9 cellular contexts compared by ENCODE assay signal in genomic region chr12:8687846-8688601, GRCh38. TPM values are rescaled to one million over a fixed set of nuclear protein-coding genes. Genes with fewer than 3 reads are reported as not detected.
DNase-seq lines count a peak whose midpoint lies in the region; ATAC-seq and TF ChIP-seq lines count a peak whose summit lies in the region.
"Had no signal": no experiment of that assay in that cellular context is flagged by ENCODE, and none has a peak within 500 bp of the region (broad histone marks: within the 10 kb centered on the region; RNA-seq: fewer than 3 reads in every experiment).

No MANE protein-coding gene starts in this region.

- no peaks in the 10 kb centered on the region for H3K9me3 ChIP-seq in AG04450 (ENCODE audit: control insufficient read depth, insufficient read depth, low read length)

- H3K27me3 ChIP-seq in AG04450 (ENCODE audit: control insufficient read depth, insufficient read depth, low read length) = peaks cover 3% of the 10 kb centered on the region

- CTCF ChIA-PET in AG04450 (lab: Charles Lee) = interaction anchor here (1.0 to 1.9 kb wide), 6 partner anchors 31 to 203 kb away, joined by 3 to 14 read pairs (median 6); no protein-coding TSS in a partner anchor

- H3K9me3 Mint-ChIP-seq in osteocyte (ENCODE audit: unreplicated experiment) = no peaks in the 10 kb centered on the region
- no peaks in the 10 kb centered on the region for H3K9me3 Mint-ChIP-seq in activated T-cell treated with anti-CD3 and anti-CD28 coated beads, Interleukin-2, amount 50 U/mL, for 4 hours
- H3K9me3 Mint-ChIP-seq in chondrocyte (ENCODE audit: low read depth) = no peaks in the 10 kb centered on the region

- POLR2A ChIA-PET in AG04450 (lab: Yijun Ruan, JAX) = interaction anchor here (0.5 to 0.7 kb wide), 2 partner anchors 43 to 251 kb away, joined by 5 to 8 read pairs; no protein-coding TSS in a partner anchor

- H3K36me3 Mint-ChIP-seq in osteocyte (ENCODE audit: unreplicated experiment) (no peaks in the 10 kb centered on the region), chondrocyte (ENCODE audit: low read depth) (no peaks in the 10 kb centered on the region)
- H3K36me3 Mint-ChIP-seq in activated T-cell treated with anti-CD3 and anti-CD28 coated beads, Interleukin-2, amount 50 U/mL, for 4 hours (ENCODE audit: insufficient read depth) = no peaks in the 10 kb centered on the region
- H3K36me3 Mint-ChIP-seq: brain had no signal

- H3K4me1 Mint-ChIP-seq in osteocyte (ENCODE audit: unreplicated experiment) = peaks cover 14% of the 10 kb centered on the region
- H3K4me1 Mint-ChIP-seq in activated T-cell treated with anti-CD3 and anti-CD28 coated beads, Interleukin-2, amount 50 U/mL, for 4 hours (ENCODE audit: low read depth) = peaks cover 6% of the 10 kb centered on the region
- peaks cover 23% of the 10 kb centered on the region for H3K4me1 Mint-ChIP-seq in chondrocyte (ENCODE audit: low read depth)

- DNase-seq in AG04450 (ENCODE audit: low read depth, low spot score) (peak; percentile 55), HT1080 (ENCODE audit: low read depth) (peak; percentile 81), RPMI8226 (peak; percentile 70), fibroblast of peridontal ligament (ENCODE audit: extremely low read depth) (peak; percentile 92), osteocyte (ENCODE audit: extremely low spot score, unreplicated experiment) (peak; percentile 67), chondrocyte (ENCODE audit: low spot score) (no peak)
- DNase-seq in activated T-cell treated with anti-CD3 and anti-CD28 coated beads, Interleukin-2, amount 50 U/mL, for 4 hours = no peak
- no peak for DNase-seq in stimulated activated CD8-positive, alpha-beta memory T cell treated with anti-CD3 and anti-CD28 coated beads, Interleukin-4, amount 100 ng/mL, for 48 hours

- peaks cover 3% of the 10 kb centered on the region for H3K27me3 Mint-ChIP-seq in osteocyte (ENCODE audit: unreplicated experiment)
- peaks cover 2% of the 10 kb centered on the region for H3K27me3 Mint-ChIP-seq in activated T-cell treated with anti-CD3 and anti-CD28 coated beads, Interleukin-2, amount 50 U/mL, for 4 hours (ENCODE audit: low read depth)
- H3K27me3 Mint-ChIP-seq in chondrocyte (ENCODE audit: low read depth) = no peaks in the 10 kb centered on the region
- H3K27me3 Mint-ChIP-seq: brain had no signal

- H3K27ac ChIP-seq in AG04450 (ENCODE audit: low read depth, low read length) = no peak overlapping the region

- TF ChIP-seq CTCF in AG04450 (IDR thresholded peaks at IDR 0.05; ENCODE audit: low read depth, low read length) (no peak), osteocyte (IDR thresholded peaks at IDR 0.05) (no peak), chondrocyte (IDR thresholded peaks at IDR 0.05) (no peak)

- peak overlapping the region; percentile 1; the same call in 1 of the 2 replicates for H3K4me3 ChIP-seq in AG04450 (ENCODE audit: low read depth, low read length)

- H3K4me3 Mint-ChIP-seq in osteocyte (ENCODE audit: unreplicated experiment) = no peak overlapping the region
- H3K4me3 Mint-ChIP-seq in activated T-cell treated with anti-CD3 and anti-CD28 coated beads, Interleukin-2, amount 50 U/mL, for 4 hours = no peak overlapping the region
- H3K4me3 Mint-ChIP-seq in chondrocyte (ENCODE audit: unreplicated experiment) = no peak overlapping the region

- no peak for ATAC-seq in activated T-cell treated with anti-CD3 and anti-CD28 coated beads, Interleukin-2, amount 50 U/mL, for 4 hours

- H3K27ac Mint-ChIP-seq in osteocyte (ENCODE audit: unreplicated experiment) (no peak overlapping the region), chondrocyte (ENCODE audit: unreplicated experiment) (no peak overlapping the region)

RNA-seq across cellular contexts. Expression of gene RIMKLB, which starts 9.8 kb away (rescaled TPM):
- polyA plus RNA-seq in AG04450 (2011; rRNA removed) = 15.8 and 22.0 TPM in 2 replicates
- polyA minus RNA-seq in AG04450 (2011; rRNA and poly(A)+ RNA removed) = 13.2 and 14.9 TPM in 2 replicates
- total RNA-seq in HT1080 (2014; rRNA removed; shearing (Covaris generic)) = 18.0 and 20.3 TPM in 2 replicates
- 12.2 and 12.3 TPM in 2 replicates for polyA plus RNA-seq in HT1080 (2015; cell fraction: cytosol; rRNA removed)
- polyA plus RNA-seq in HT1080 (2015; cell fraction: nucleus; rRNA removed) = 84.3 and 86.9 TPM in 2 replicates
- total RNA-seq in osteocyte = 26.5 and 32.5 TPM in 2 replicates
- total RNA-seq in activated T-cell treated with anti-CD3 and anti-CD28 coated beads, Interleukin-2, amount 50 U/mL, for 4 hours = 1 to 10 TPM; 5.7 to 7.7 (median 6.0) TPM
- total RNA-seq in chondrocyte = 42.6 to 55.9 TPM (median 45.4 TPM) in 3 replicates

RNA-seq across cellular contexts. Expression of gene MFAP5, which starts 25.4 kb away (rescaled TPM):
- 0.36 and 0.60 TPM in 2 replicates for polyA plus RNA-seq in AG04450 (2011; rRNA removed)
- 0.70 TPM in 1 of 2 replicates, not detected in the other for polyA minus RNA-seq in AG04450 (2011; rRNA and poly(A)+ RNA removed)
- not detected in 2 replicates for total RNA-seq in HT1080 (2014; rRNA removed; shearing (Covaris generic))
- 0.24 and 0.31 TPM in 2 replicates for polyA plus RNA-seq in HT1080 (2015; cell fraction: cytosol; rRNA removed)
- polyA plus RNA-seq in HT1080 (2015; cell fraction: nucleus; rRNA removed) = 0.72 and 1.3 TPM in 2 replicates
- not detected in 2 replicates for total RNA-seq in osteocyte
- not detected for total RNA-seq in activated T-cell treated with anti-CD3 and anti-CD28 coated beads, Interleukin-2, amount 50 U/mL, for 4 hours
- 16.2 to 40.2 TPM (median 38.0 TPM) in 3 replicates for total RNA-seq in chondrocyte

Comparison
In these comparisons a context has a peak if more than half of its experiments do, and no peak if none do; other contexts are left out.
1. DNase-seq: peak in AG04450 (single experiment), HT1080 (single experiment), RPMI8226 (single experiment), fibroblast of peridontal ligament (single experiment) and osteocyte (single experiment); none in activated T-cell treated with anti-CD3 and anti-CD28 coated beads, Interleukin-2, amount 50 U/mL, for 4 hours (single experiment), stimulated activated CD8-positive, alpha-beta memory T cell treated with anti-CD3 and anti-CD28 coated beads, Interleukin-4, amount 100 ng/mL, for 48 hours (single experiment) and chondrocyte (single experiment).
2. RNA of gene MFAP5, which starts 25.4 kb away (total RNA-seq): 16.2 to 40.2 TPM in chondrocyte; not detected in HT1080, not detected in osteocyte and not detected in activated T-cell treated with anti-CD3 and anti-CD28 coated beads, Interleukin-2, amount 50 U/mL, for 4 hours; every median in the first group is over 10 times any median in the second.